In the genomic region with DNA sequence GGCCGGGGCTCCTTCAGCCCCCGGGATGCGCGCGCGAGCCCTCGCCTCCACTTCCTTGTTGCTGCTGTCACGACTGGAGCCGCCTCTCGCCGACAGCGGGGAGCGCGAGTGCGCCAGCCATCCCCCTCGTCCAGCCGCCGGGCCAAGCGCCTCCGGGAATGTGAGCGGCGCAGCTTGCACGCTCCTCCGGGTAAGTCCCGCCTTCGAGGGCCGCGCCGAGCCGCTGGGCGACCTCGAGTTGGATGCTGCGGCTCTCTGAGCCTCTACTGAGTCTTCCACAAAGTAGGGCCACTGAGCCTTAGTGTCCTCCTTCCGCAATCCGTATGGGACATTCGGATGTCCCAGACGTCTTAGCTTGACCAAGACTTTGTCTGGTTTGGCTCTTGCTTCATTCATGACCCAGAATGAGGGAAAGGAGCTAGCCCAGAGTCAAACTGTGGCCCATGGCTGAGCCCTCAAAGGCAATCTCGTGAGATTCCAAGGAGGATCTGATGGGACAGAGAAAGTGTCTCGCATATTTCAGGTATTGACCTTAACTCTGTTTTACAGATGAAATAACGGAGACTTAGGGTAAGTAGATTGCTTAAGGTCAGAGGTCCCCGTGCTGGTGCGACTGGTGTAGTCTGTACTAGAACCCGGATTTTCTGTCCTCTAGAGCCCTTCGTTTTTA, we compare ENCODE assay signal across 8 cellular contexts. TPM values are rescaled to one million over a fixed set of nuclear protein-coding genes. Genes with fewer than 3 reads are reported as not detected.
DNase-seq lines count a peak whose midpoint lies in the region; ATAC-seq and TF ChIP-seq lines count a peak whose summit lies in the region.

No MANE protein-coding gene starts in this region.

- no peaks in the 10 kb centered on the region for H3K9me3 ChIP-seq in HUES6 (ENCODE audit: control insufficient read depth, insufficient read depth, low read depth, low read length)

- H3K36me3 Mint-ChIP-seq in activated CD4-positive, alpha-beta T cell treated with anti-CD3 and anti-CD28 coated beads for 36 hours (ENCODE audit: low read depth), result peaks cover 27% of the 10 kb centered on the region
- peaks cover 14% of the 10 kb centered on the region for H3K36me3 Mint-ChIP-seq in memory B cell

- H3K9me3 Mint-ChIP-seq in activated CD4-positive, alpha-beta T cell treated with anti-CD3 and anti-CD28 coated beads for 36 hours (ENCODE audit: low read depth), result no peaks in the 10 kb centered on the region
- H3K9me3 Mint-ChIP-seq in memory B cell, result no peaks in the 10 kb centered on the region

- H3K27ac ChIP-seq in HUES6 (ENCODE audit: low read depth, low read length) (peak overlapping the region; percentile 65; the same call in 1 of the 2 replicates), dorsolateral prefrontal cortex (peak overlapping the region; percentile 1 to 98 (median 90))

- intact Hi-C loops in activated CD4-positive, alpha-beta T cell treated with anti-CD3 and anti-CD28 coated beads for 36 hours (cut with DNase I, micrococcal nuclease), result loop anchor here (1.0 to 10.0 kb wide), 14 partner anchors 41 to 1774 kb away; a partner anchor contains a TSS
- intact Hi-C loops in dorsolateral prefrontal cortex (cut with DNase I), result loop anchor here (2.0 to 5.0 kb wide), 2 partner anchors 40 to 654 kb away; a partner anchor contains a TSS

- no peak for TF ChIP-seq CTCF in dorsolateral prefrontal cortex (IDR thresholded peaks at IDR 0.05 in 54 of 56, conservative IDR thresholded peaks at IDR 0.05 in 2 of 56; ENCODE audit: low read depth in 1 of 56, partially characterized antibody in 56 of 56)

- peaks cover 12% of the 10 kb centered on the region for H3K4me1 ChIP-seq in HUES6 (ENCODE audit: control insufficient read depth, insufficient read depth, low read length)

- peaks cover 12% of the 10 kb centered on the region for H3K36me3 ChIP-seq in HUES6 (ENCODE audit: control insufficient read depth, insufficient read depth, low read length)

- H3K9ac ChIP-seq in HUES6 (ENCODE audit: low read length), result peak overlapping the region; percentile 93

- DNase-seq in NCI-H345 (lab: John Stamatoyannopoulos, UW) (peak; percentile 18), NCI-H345 treated with DMSO at 0.1 percent for 48 hours (lab: John Stamatoyannopoulos, UW; ENCODE audit: unreplicated experiment) (no peak), dorsolateral prefrontal cortex (peak in 4 of 10 donors; percentile 37 to 69 (median 50)), memory B cell (ENCODE audit: low spot score in 2 of 2) (peak; percentile 20 to 28), KG1 (lab: John Stamatoyannopoulos, UW) (no peak)
- DNase-seq in activated CD4-positive, alpha-beta T cell treated with anti-CD3 and anti-CD28 coated beads for 36 hours, result peak; percentile 65
- DNase-seq in stimulated activated CD8-positive, alpha-beta memory T cell treated with anti-CD3 and anti-CD28 coated beads, Interleukin-4, amount 100 ng/mL, for 1 hour (ENCODE audit: low read depth in 2 of 2, low spot score in 1 of 2), result peak; percentile 7 to 22

- H3K4me3 Mint-ChIP-seq in activated CD4-positive, alpha-beta T cell treated with anti-CD3 and anti-CD28 coated beads for 36 hours, result peak overlapping the region; percentile 86
- peak overlapping the region; percentile 89 for H3K4me3 Mint-ChIP-seq in memory B cell

- H3K4me3 ChIP-seq in HUES6 (ENCODE audit: low read depth, low read length), result peak overlapping the region; percentile 81
- H3K4me3 ChIP-seq in dorsolateral prefrontal cortex, result peak overlapping the region; percentile 69 to 100 (median 97)

- CTCF ChIA-PET in activated CD4-positive, alpha-beta T cell treated with anti-CD3 and anti-CD28 coated beads for 36 hours (lab: Charles Lee), result interaction anchor here (1.1 to 3.7 kb wide), 3 partner anchors 10 to 41 kb away, joined by 4 to 20 read pairs (median 4); a partner anchor contains a TSS

- no peaks in the 10 kb centered on the region for H3K27me3 Mint-ChIP-seq in activated CD4-positive, alpha-beta T cell treated with anti-CD3 and anti-CD28 coated beads for 36 hours
- H3K27me3 Mint-ChIP-seq in memory B cell, result no peaks in the 10 kb centered on the region

- peaks cover 37% of the 10 kb centered on the region for H3K4me1 Mint-ChIP-seq in activated CD4-positive, alpha-beta T cell treated with anti-CD3 and anti-CD28 coated beads for 36 hours
- H3K4me1 Mint-ChIP-seq in memory B cell, result peaks cover 27% of the 10 kb centered on the region

- peak overlapping the region; percentile 93 for H3K27ac Mint-ChIP-seq in activated CD4-positive, alpha-beta T cell treated with anti-CD3 and anti-CD28 coated beads for 36 hours
- H3K27ac Mint-ChIP-seq in memory B cell, result peak overlapping the region; percentile 88

- POLR2A ChIA-PET in activated CD4-positive, alpha-beta T cell treated with anti-CD3 and anti-CD28 coated beads for 36 hours (lab: Charles Lee), result no interaction called here

- ATAC-seq in activated CD4-positive, alpha-beta T cell treated with anti-CD3 and anti-CD28 coated beads for 36 hours, result peak; percentile 14
- ATAC-seq in memory B cell (ENCODE audit: low read depth), result no peak

- H3K27me3 ChIP-seq in HUES6 (ENCODE audit: control insufficient read depth, insufficient read depth, low read length), result no peaks in the 10 kb centered on the region
- H3K27me3 ChIP-seq in dorsolateral prefrontal cortex, result no peaks in the 10 kb centered on the region

RNA-seq across cellular contexts. Expression of a gene that starts 0.6 kb away (rescaled TPM):
- 10 to 100 TPM; 27.2 to 30.5 TPM for total RNA-seq in activated CD4-positive, alpha-beta T cell treated with anti-CD3 and anti-CD28 coated beads for 36 hours
- total RNA-seq in dorsolateral prefrontal cortex, result 10 to 100 TPM; 21.8 to 41.5 (median 30.5) TPM

RNA-seq across cellular contexts. Expression of a gene that starts 0.7 kb away (rescaled TPM):
- total RNA-seq in activated CD4-positive, alpha-beta T cell treated with anti-CD3 and anti-CD28 coated beads for 36 hours, result 1 to 10 TPM; 2.5 to 2.6 TPM
- total RNA-seq in dorsolateral prefrontal cortex, result 10 to 100 TPM in 1 of 120 experiments, 1 to 10 TPM in 119; 2.6 to 13.1 (median 5.5) TPM

RNA-seq across cellular contexts. Expression of a gene that starts 40.6 kb away (rescaled TPM):
- 1 to 10 TPM; 3.9 to 5.3 TPM for total RNA-seq in activated CD4-positive, alpha-beta T cell treated with anti-CD3 and anti-CD28 coated beads for 36 hours
- 10 to 100 TPM in 16 of 120 experiments, 1 to 10 TPM in 104; 2.4 to 17.4 (median 6.9) TPM for total RNA-seq in dorsolateral prefrontal cortex

RNA-seq across cellular contexts. Expression of a gene that starts 56.5 kb away (rescaled TPM):
- not detected for total RNA-seq in activated CD4-positive, alpha-beta T cell treated with anti-CD3 and anti-CD28 coated beads for 36 hours
- under 1 TPM in 9 of 120 experiments, not detected in 111; 0.06 to 0.26 (median 0.15) TPM for total RNA-seq in dorsolateral prefrontal cortex

Comparison
In these comparisons a context has a peak if more than half of its experiments do, and no peak if none do; other contexts are left out.
1. DNase-seq: peak in NCI-H345 (single experiment), activated CD4-positive, alpha-beta T cell treated with anti-CD3 and anti-CD28 coated beads for 36 hours (single experiment), memory B cell (2 of 2) and stimulated activated CD8-positive, alpha-beta memory T cell treated with anti-CD3 and anti-CD28 coated beads, Interleukin-4, amount 100 ng/mL, for 1 hour (2 of 2); none in NCI-H345 treated with DMSO at 0.1 percent for 48 hours (single experiment) and KG1 (single experiment).